7 cellular contexts compared by ENCODE assay signal in the genomic region with DNA sequence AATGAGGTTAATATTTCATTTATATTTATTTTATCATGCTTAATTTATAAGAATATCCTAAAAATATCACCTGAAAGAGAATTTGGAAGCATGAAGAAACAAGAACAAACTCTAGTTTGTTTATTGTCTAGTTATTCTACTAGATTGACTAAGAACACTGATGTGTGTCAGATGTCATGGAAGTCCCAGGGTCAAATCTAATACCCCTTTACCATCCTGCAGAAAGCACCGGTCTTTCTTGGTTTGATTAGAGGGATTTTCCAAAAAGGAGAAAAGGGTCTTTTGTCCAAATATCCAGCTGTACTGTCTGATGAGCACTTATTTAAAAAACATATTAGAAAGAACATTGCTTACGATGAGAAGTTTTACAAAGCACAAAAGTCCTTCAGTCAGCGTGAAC. TPM values are rescaled to one million over a fixed set of nuclear protein-coding genes. Genes with fewer than 3 reads are reported as not detected.
"Had no signal": no experiment of that assay in that cellular context is flagged by ENCODE, and none has a peak within 500 bp of the region (broad histone marks: within the 10 kb centered on the region; RNA-seq: fewer than 3 reads in every experiment).

No MANE protein-coding gene starts in this region.

- FAIRE-seq: G401.6, GM12891, GM12892, GM18507 had no signal

- DNase-seq: GDM1, GF-D8 had no signal

RNA-seq across cellular contexts. Expression of gene CR2, which starts 20.7 kb away (rescaled TPM):
- total RNA-seq: G401 had no signal
